In the genomic region with DNA sequence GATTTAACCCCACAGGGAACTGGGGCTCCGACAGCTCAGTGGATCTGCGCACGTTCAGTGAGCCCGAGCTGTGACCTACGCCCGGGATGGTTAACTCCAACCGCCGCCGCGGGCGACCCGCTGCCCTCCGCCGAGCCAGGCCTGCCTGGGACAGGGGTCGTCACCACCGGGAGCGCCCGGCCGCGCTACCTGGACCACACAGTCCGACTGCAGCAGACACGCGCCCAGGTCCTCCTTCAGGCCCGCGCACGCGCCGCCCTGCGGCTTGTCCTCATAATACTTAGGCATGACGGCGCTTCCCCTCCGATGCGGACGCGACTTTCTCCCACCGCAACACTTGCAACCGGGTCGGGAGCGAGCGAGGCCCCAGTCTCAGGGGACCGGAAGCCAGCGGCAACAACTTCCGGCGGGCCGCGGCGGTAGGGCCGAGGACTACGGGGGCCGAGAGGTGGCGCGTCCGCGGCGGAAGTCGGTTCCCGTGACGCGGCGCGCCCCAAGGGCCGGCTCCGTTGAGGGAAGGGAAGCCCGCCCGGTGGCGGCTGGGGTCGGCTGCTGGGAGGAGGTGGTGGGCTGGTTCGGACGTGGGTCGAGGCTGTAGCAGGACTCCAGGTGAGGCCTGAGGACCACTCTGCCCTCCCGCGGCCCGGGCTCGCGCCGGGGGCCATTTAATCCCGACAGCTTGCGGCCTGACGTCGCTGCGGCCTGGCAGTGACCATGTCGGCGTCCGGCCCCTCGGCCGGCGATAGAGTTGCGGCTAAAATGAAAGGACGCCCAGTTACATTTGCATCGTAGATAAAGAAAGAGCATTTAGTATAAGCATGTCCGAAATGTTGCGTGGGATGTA, we compare ENCODE assay signal across 8 cellular contexts. TPM values are rescaled to one million over a fixed set of nuclear protein-coding genes. Genes with fewer than 3 reads are reported as not detected.
DNase-seq lines count a peak whose midpoint lies in the region; ATAC-seq and TF ChIP-seq lines count a peak whose summit lies in the region.

A gene with protein sequence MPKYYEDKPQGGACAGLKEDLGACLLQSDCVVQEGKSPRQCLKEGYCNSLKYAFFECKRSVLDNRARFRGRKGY (minus strand): TSS at position 395 of the 844 bp plus-strand sequence. CDS start 107 bp downstream, at position 288.
A gene with protein sequence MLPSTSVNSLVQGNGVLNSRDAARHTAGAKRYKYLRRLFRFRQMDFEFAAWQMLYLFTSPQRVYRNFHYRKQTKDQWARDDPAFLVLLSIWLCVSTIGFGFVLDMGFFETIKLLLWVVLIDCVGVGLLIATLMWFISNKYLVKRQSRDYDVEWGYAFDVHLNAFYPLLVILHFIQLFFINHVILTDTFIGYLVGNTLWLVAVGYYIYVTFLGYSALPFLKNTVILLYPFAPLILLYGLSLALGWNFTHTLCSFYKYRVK (plus strand): TSS at position 472 of the 844 bp plus-strand sequence. CDS start 1,171 bp downstream, outside the sequence.

- peak within 1 kb of the TSS; percentile 98 for H3K4me3 Mint-ChIP-seq in activated naive CD8-positive, alpha-beta T cell
- peak within 1 kb of the TSS; percentile 92 for H3K4me3 Mint-ChIP-seq in osteocyte (ENCODE audit: unreplicated experiment)

- H3K27ac Mint-ChIP-seq in activated naive CD8-positive, alpha-beta T cell, result peak within 1 kb of the TSS; percentile 96
- H3K27ac Mint-ChIP-seq in osteocyte (ENCODE audit: unreplicated experiment), result peak within 1 kb of the TSS; percentile 94

- H3K4me1 ChIP-seq in thoracic aorta (ENCODE audit: control insufficient read depth in 1 of 2, low read depth in 2 of 2), result peaks cover 33 to 45% of the 10 kb centered on the region in 2 donors

- peaks cover 66% of the 10 kb centered on the region for H3K4me1 Mint-ChIP-seq in activated naive CD8-positive, alpha-beta T cell (ENCODE audit: low read depth)
- H3K4me1 Mint-ChIP-seq in osteocyte (ENCODE audit: unreplicated experiment), result peaks cover 52% of the 10 kb centered on the region

- peak; percentile 75 for DNase-seq in NCI-H1105 treated with DMSO at 0.1 percent for 48 hours (lab: John Stamatoyannopoulos, UW)
- DNase-seq in SKM-1 treated with dmso at 0.1 percent for 144 hours (lab: John Stamatoyannopoulos, UW; ENCODE audit: unreplicated experiment), result peak; percentile 90
- peak; percentile 46 to 96 (median 90) for DNase-seq in head of caudate nucleus
- DNase-seq in osteocyte (ENCODE audit: extremely low spot score, unreplicated experiment), result peak; percentile 96
- DNase-seq in thoracic aorta (ENCODE audit: low spot score), result peak; percentile 52

- H3K27me3 ChIP-seq in thoracic aorta (replicated peaks; ENCODE audit: insufficient read depth), result no peaks in the 10 kb centered on the region

- peak; percentile 18 for TF ChIP-seq CTCF in osteocyte (IDR thresholded peaks at IDR 0.05)
- TF ChIP-seq CTCF in thoracic aorta (IDR thresholded peaks at IDR 0.05), result no peak

- H3K4me3 ChIP-seq in thoracic aorta, result peak within 1 kb of the TSS; percentile 99

- peaks cover 5% of the 10 kb centered on the region for H3K36me3 Mint-ChIP-seq in activated naive CD8-positive, alpha-beta T cell
- peaks cover 27% of the 10 kb centered on the region for H3K36me3 Mint-ChIP-seq in osteocyte (ENCODE audit: unreplicated experiment)

- peak; percentile 92 for ATAC-seq in HG02642 (IDR thresholded peaks at IDR 0.05; ENCODE audit: poor library complexity, unreplicated experiment)
- peak; percentile 80 for ATAC-seq in thoracic aorta (ENCODE audit: insufficient number of reproducible peaks, low FRiP score, low read depth)

- intact Hi-C loops in head of caudate nucleus (cut with DNase I), result no loop called here

- H3K27ac ChIP-seq in thoracic aorta, result peak within 1 kb of the TSS; percentile 98

- H3K9me3 ChIP-seq in thoracic aorta, result no peaks in the 10 kb centered on the region

- no peaks in the 10 kb centered on the region for H3K9me3 Mint-ChIP-seq in activated naive CD8-positive, alpha-beta T cell (ENCODE audit: low read depth)
- no peaks in the 10 kb centered on the region for H3K9me3 Mint-ChIP-seq in osteocyte (ENCODE audit: unreplicated experiment)

- TF ChIP-seq POLR2A in GM10847 (IDR thresholded peaks at IDR 0.05; ENCODE audit: extremely low read depth, insufficient read length), result peak; percentile 92

- no peaks in the 10 kb centered on the region for H3K27me3 Mint-ChIP-seq in activated naive CD8-positive, alpha-beta T cell
- H3K27me3 Mint-ChIP-seq in osteocyte (ENCODE audit: unreplicated experiment), result no peaks in the 10 kb centered on the region

- peaks cover 11% of the 10 kb centered on the region for H3K36me3 ChIP-seq in thoracic aorta

RNA-seq across cellular contexts. Expression of the first gene that starts in this region (rescaled TPM):
- total RNA-seq in osteocyte, result 26.4 and 33.1 TPM in 2 replicates
- total RNA-seq in thoracic aorta, result 10 to 100 TPM; 29.8 to 37.5 TPM

RNA-seq across cellular contexts. Expression of the second gene that starts in this region (rescaled TPM):
- total RNA-seq in osteocyte (44.3 and 45.7 TPM in 2 replicates), thoracic aorta (10 to 100 TPM; 32.6 to 38.2 TPM)

Comparison
In these comparisons a context has a peak if more than half of its experiments do, and no peak if none do; other contexts are left out.
1. Peak in every context shown above with its lines: DNase-seq, ATAC-seq, H3K4me3 ChIP-seq and H3K27ac ChIP-seq.